Comparison of ENCODE assay signal across 15 cellular contexts in genomic region chr13:60759499-60759898, GRCh38.
DNase-seq lines count a peak whose midpoint lies in the region; ATAC-seq, FAIRE-seq and TF ChIP-seq lines count a peak whose summit lies in the region.
"Had no signal": no experiment of that assay in that cellular context is flagged by ENCODE, and none has a peak within 500 bp of the region (broad histone marks: within the 10 kb centered on the region; RNA-seq: fewer than 3 reads in every experiment).

No MANE protein-coding gene starts in this region.

- H3K27ac Mint-ChIP-seq in type B pancreatic cell, result no peak overlapping the region
- no peak overlapping the region for H3K27ac Mint-ChIP-seq in activated naive CD8-positive, alpha-beta T cell treated with anti-CD3 and anti-CD28 coated beads for 36 hours
- H3K27ac Mint-ChIP-seq: activated CD8-positive, alpha-beta memory T cell treated with anti-CD3 and anti-CD28 coated beads, Interleukin-2, amount 10 ng/mL, durations not matched to agents 7 days and 5 days; T-cell had no signal

- CTCF ChIA-PET in A549 (lab: Yijun Ruan, JAX), result no interaction called here

- TF ChIP-seq EP300 in A549 (IDR thresholded peaks at IDR 0.05), result no peak

- TF ChIP-seq POLR2A in A549 (IDR thresholded peaks at IDR 0.05; ENCODE audit: low read length), result no peak

- no peak for FAIRE-seq in A549 (lab: Jason Lieb, UNC)

- ATAC-seq in A549 (no peak), left lung (peak; percentile 68)
- ATAC-seq: activated CD8-positive, alpha-beta memory T cell treated with anti-CD3 and anti-CD28 coated beads, Interleukin-2, amount 10 ng/mL, durations not matched to agents 7 days and 5 days; T-cell had no signal

- H3K4me3 ChIP-seq in A549 (no peak overlapping the region), left lung (no peak overlapping the region)
- H3K4me3 ChIP-seq: ascending aorta had no signal

- POLR2A ChIA-PET in A549 (lab: Yijun Ruan, JAX), result no interaction called here

- 3% methylated on average over 9 of the region's 9 CpGs for WGBS in A549 (ENCODE audit: missing lambda C conversion rate)

- TF ChIP-seq RAD21 in A549 (conservative IDR thresholded peaks at IDR 0.05 in 1 of 2, IDR thresholded peaks at IDR 0.05 in 1 of 2), result no peak

- DNase-seq in A549 (ENCODE audit: low read depth in 1 of 2, low spot score in 1 of 2) (peak in 1 of 2 experiments; percentile 3), NCI-H460 (ENCODE audit: extremely low read depth, low read depth) (peak; percentile 13), cerebellar cortex (ENCODE audit: low spot score) (peak; percentile 1), left lung (peak in 1 of 2 donors; percentile 33), type B pancreatic cell (ENCODE audit: extremely low spot score, unreplicated experiment) (no peak), MV-4-11 (lab: John Stamatoyannopoulos, UW) (no peak), SIG-M5 treated with dmso at 0.1 percent for 504 hours (lab: John Stamatoyannopoulos, UW; ENCODE audit: unreplicated experiment) (no peak)
- DNase-seq in activated naive CD8-positive, alpha-beta T cell treated with anti-CD3 and anti-CD28 coated beads for 36 hours, result no peak
- DNase-seq: activated CD8-positive, alpha-beta memory T cell treated with anti-CD3 and anti-CD28 coated beads, Interleukin-2, amount 10 ng/mL, durations not matched to agents 7 days and 5 days; foreskin fibroblast; GDM1; Kasumi-1; NCI-H524 treated with DMSO at 0.1 percent for 48 hours; T-cell had no signal

- H3K27ac ChIP-seq in A549 (no peak overlapping the region), left lung (no peak overlapping the region)
- H3K27ac ChIP-seq: ascending aorta had no signal

- H3K9me3 ChIP-seq in A549 (no peaks in the 10 kb centered on the region), left lung (no peaks in the 10 kb centered on the region)

- no peaks in the 10 kb centered on the region for H3K36me3 Mint-ChIP-seq in type B pancreatic cell
- H3K36me3 Mint-ChIP-seq in activated naive CD8-positive, alpha-beta T cell treated with anti-CD3 and anti-CD28 coated beads for 36 hours, result no peaks in the 10 kb centered on the region
- H3K36me3 Mint-ChIP-seq: activated CD8-positive, alpha-beta memory T cell treated with anti-CD3 and anti-CD28 coated beads, Interleukin-2, amount 10 ng/mL, durations not matched to agents 7 days and 5 days; T-cell had no signal

- H3K36me3 ChIP-seq in left lung, result no peaks in the 10 kb centered on the region
- H3K36me3 ChIP-seq: ascending aorta had no signal

- no peaks in the 10 kb centered on the region for H3K4me1 ChIP-seq in A549
- no peaks in the 10 kb centered on the region for H3K4me1 ChIP-seq in left lung

- intact Hi-C loops in left lung (cut with DNase I), result no loop called here

- H3K27me3 ChIP-seq in left lung, result no peaks in the 10 kb centered on the region
- H3K27me3 ChIP-seq: ascending aorta had no signal

- no peak overlapping the region for H3K4me3 Mint-ChIP-seq in type B pancreatic cell
- no peak overlapping the region for H3K4me3 Mint-ChIP-seq in activated naive CD8-positive, alpha-beta T cell treated with anti-CD3 and anti-CD28 coated beads for 36 hours
- H3K4me3 Mint-ChIP-seq: activated CD8-positive, alpha-beta memory T cell treated with anti-CD3 and anti-CD28 coated beads, Interleukin-2, amount 10 ng/mL, durations not matched to agents 7 days and 5 days; T-cell had no signal

- H3K4me2 ChIP-seq in A549, result 0 out of 3 replicates have a peak overlapping the region, but pooled peaks have one; percentile 19

- H3K4me1 Mint-ChIP-seq in type B pancreatic cell (ENCODE audit: unreplicated experiment), result peaks cover 31% of the 10 kb centered on the region
- H3K4me1 Mint-ChIP-seq in activated naive CD8-positive, alpha-beta T cell treated with anti-CD3 and anti-CD28 coated beads for 36 hours, result no peaks in the 10 kb centered on the region
- H3K4me1 Mint-ChIP-seq: activated CD8-positive, alpha-beta memory T cell treated with anti-CD3 and anti-CD28 coated beads, Interleukin-2, amount 10 ng/mL, durations not matched to agents 7 days and 5 days; T-cell had no signal

- TF ChIP-seq CTCF in A549 (IDR thresholded peaks at IDR 0.05), result no peak
- TF ChIP-seq CTCF in left lung (IDR thresholded peaks at IDR 0.05), result no peak
- TF ChIP-seq CTCF in type B pancreatic cell (conservative IDR thresholded peaks at IDR 0.05), result no peak

- peaks cover 9% of the 10 kb centered on the region for H3K27me3 Mint-ChIP-seq in type B pancreatic cell
- no peaks in the 10 kb centered on the region for H3K27me3 Mint-ChIP-seq in activated naive CD8-positive, alpha-beta T cell treated with anti-CD3 and anti-CD28 coated beads for 36 hours
- H3K27me3 Mint-ChIP-seq: activated CD8-positive, alpha-beta memory T cell treated with anti-CD3 and anti-CD28 coated beads, Interleukin-2, amount 10 ng/mL, durations not matched to agents 7 days and 5 days; T-cell had no signal

- H3K9me3 Mint-ChIP-seq in type B pancreatic cell, result no peaks in the 10 kb centered on the region
- peaks cover 8% of the 10 kb centered on the region for H3K9me3 Mint-ChIP-seq in activated naive CD8-positive, alpha-beta T cell treated with anti-CD3 and anti-CD28 coated beads for 36 hours

TF ChIP-seq in A549, 52 proteins besides CTCF, POLR2A, EP300 and RAD21:
- no peak for TF ChIP-seq KDM5A (IDR thresholded peaks at IDR 0.05)
- no peak for TF ChIP-seq NR3C1 (IDR thresholded peaks at IDR 0.05)
- no peak for TF ChIP-seq JUNB (IDR thresholded peaks at IDR 0.05)
- no peak for TF ChIP-seq HOXA7 (CRISPR knock-in tag; IDR thresholded peaks at IDR 0.05)
- TF ChIP-seq MYC (IDR thresholded peaks at IDR 0.05; ENCODE audit: borderline replicate concordance, low read length), result no peak
- TF ChIP-seq ESRRA (IDR thresholded peaks at IDR 0.05; ENCODE audit: borderline replicate concordance, low read length), result no peak
- no peak for TF ChIP-seq HDAC2 (IDR thresholded peaks at IDR 0.05)
- TF ChIP-seq POLR2AphosphoS2 (conservative IDR thresholded peaks at IDR 0.05; ENCODE audit: low read length), result no peak
- TF ChIP-seq MAFK (IDR thresholded peaks at IDR 0.05; ENCODE audit: partially characterized antibody), result no peak
- TF ChIP-seq TP53 (CRISPR knock-in tag; IDR thresholded peaks at IDR 0.05), result no peak
- no peak for TF ChIP-seq CEBPB (IDR thresholded peaks at IDR 0.05)
- no peak for TF ChIP-seq TFCP2L1 (CRISPR knock-in tag; IDR thresholded peaks at IDR 0.05)
- TF ChIP-seq ZFP36 (IDR thresholded peaks at IDR 0.05; ENCODE audit: borderline replicate concordance, partially characterized antibody), result no peak
- TF ChIP-seq USF2 (IDR thresholded peaks at IDR 0.05), result no peak
- TF ChIP-seq SREBF2 (IDR thresholded peaks at IDR 0.05), result no peak
- TF ChIP-seq JUN (IDR thresholded peaks at IDR 0.05), result no peak
- no peak for TF ChIP-seq BCL3 (IDR thresholded peaks at IDR 0.05)
- no peak for TF ChIP-seq MAX (IDR thresholded peaks at IDR 0.05)

Comparison
In these comparisons a context has a peak if more than half of its experiments do, and no peak if none do; other contexts are left out.
1. DNase-seq: peak in NCI-H460 (single experiment) and cerebellar cortex (single experiment); none in type B pancreatic cell (single experiment), MV-4-11 (single experiment), SIG-M5 treated with dmso at 0.1 percent for 504 hours (single experiment) and activated naive CD8-positive, alpha-beta T cell treated with anti-CD3 and anti-CD28 coated beads for 36 hours (single experiment).